In genomic region chr3:56887402-56888025, GRCh38 we compare ENCODE assay signal across 1 cellular context.
TF ChIP-seq lines count a peak whose summit lies in the region.

No MANE protein-coding gene starts in this region.

TF ChIP-seq in GM12878, 131 proteins besides CTCF, POLR2A, EP300 and RAD21 (continued from another document):
- TF ChIP-seq STAT1 (conservative IDR thresholded peaks at IDR 0.05) (no peak), SKIL (IDR thresholded peaks at IDR 0.05; ENCODE audit: low read depth, poor library complexity, severe bottlenecking) (no peak), RELB (IDR thresholded peaks at IDR 0.05; ENCODE audit: low read depth) (no peak), ZNF274 (IDR thresholded peaks at IDR 0.05; ENCODE audit: insufficient read depth, insufficient read length) (no peak), IKZF1 (conservative IDR thresholded peaks at IDR 0.05) (0 out of 2 replicates have a peak, but pooled peaks have one; percentile 14), LARP7 (IDR thresholded peaks at IDR 0.05) (no peak), TAF1 (IDR thresholded peaks at IDR 0.05; ENCODE audit: borderline replicate concordance, low read depth, low read length) (no peak), NFIC (IDR thresholded peaks at IDR 0.05; ENCODE audit: low read depth, low read length) (peak; percentile 28; the same call in 1 of the 2 replicates), NFYA (IDR thresholded peaks at IDR 0.05; ENCODE audit: borderline replicate concordance, low read depth, low read length) (no peak), NFXL1 (IDR thresholded peaks at IDR 0.05; ENCODE audit: borderline replicate concordance) (no peak), PKNOX1 (IDR thresholded peaks at IDR 0.05) (no peak), BHLHE40 (IDR thresholded peaks at IDR 0.05; ENCODE audit: borderline replicate concordance in 1 of 2, low read depth in 2 of 2, low read length in 1 of 2) (no peak), CHD4 (IDR thresholded peaks at IDR 0.05) (no peak), ETV6 (conservative IDR thresholded peaks at IDR 0.05 in 1 of 2, IDR thresholded peaks at IDR 0.05 in 1 of 2; ENCODE audit: borderline replicate concordance in 1 of 2, low read depth in 1 of 2) (peak in 1 of 2 experiments; percentile 64; a peak in 1 of 4 replicates), ZBED1 (IDR thresholded peaks at IDR 0.05; ENCODE audit: borderline replicate concordance) (no peak), NRF1 (conservative IDR thresholded peaks at IDR 0.05; ENCODE audit: low read depth, low read length) (no peak), RUNX3 (IDR thresholded peaks at IDR 0.05; ENCODE audit: low read length) (no peak), MTA2 (IDR thresholded peaks at IDR 0.05; ENCODE audit: low read depth) (no peak), ZBTB11 (CRISPR knock-in tag; IDR thresholded peaks at IDR 0.05) (no peak), MEF2A (IDR thresholded peaks at IDR 0.05; ENCODE audit: insufficient read depth, low read depth, low read length) (no peak), NR2C2 (IDR thresholded peaks at IDR 0.05; ENCODE audit: borderline replicate concordance, control insufficient read depth, insufficient read length, low read depth) (no peak), ZBTB33 (IDR thresholded peaks at IDR 0.05) (no peak), MLLT1 (IDR thresholded peaks at IDR 0.05) (no peak), NR2F1 (conservative IDR thresholded peaks at IDR 0.05) (peak; percentile 79), WRNIP1 (IDR thresholded peaks at IDR 0.05; ENCODE audit: borderline replicate concordance, low read depth, low read length) (no peak)
